1 cellular context compared by ENCODE assay signal in genomic region chr1:72282690-72283203, GRCh38.
TF ChIP-seq lines count a peak whose summit lies in the region.

No MANE protein-coding gene starts in this region.

TF ChIP-seq in HepG2, 621 proteins besides CTCF, POLR2A, EP300 and RAD21 (continued from another document):
- TF ChIP-seq ZBTB49 (CRISPR knock-in tag; IDR thresholded peaks at IDR 0.05; ENCODE audit: borderline replicate concordance) (no peak), ADNP (CRISPR knock-in tag; IDR thresholded peaks at IDR 0.05) (no peak), SRSF9 (IDR thresholded peaks at IDR 0.05; ENCODE audit: borderline replicate concordance, insufficient read depth, low read depth, low read length, poor library complexity, severe bottlenecking) (no peak), SCMH1 (CRISPR knock-in tag; IDR thresholded peaks at IDR 0.05; ENCODE audit: borderline replicate concordance) (no peak), ATRX (CRISPR knock-in tag; IDR thresholded peaks at IDR 0.05; ENCODE audit: borderline replicate concordance) (no peak), ZNF598 (CRISPR knock-in tag; IDR thresholded peaks at IDR 0.05; ENCODE audit: borderline replicate concordance) (no peak), HNRNPLL (IDR thresholded peaks at IDR 0.05; ENCODE audit: low read depth, low read length, poor library complexity, severe bottlenecking) (peak; percentile 89), FOXA3 (CRISPR knock-in tag; IDR thresholded peaks at IDR 0.05) (no peak), ZNF644 (CRISPR knock-in tag; IDR thresholded peaks at IDR 0.05; ENCODE audit: low read depth) (no peak), ZNF468 (CRISPR knock-in tag; IDR thresholded peaks at IDR 0.05) (no peak), ZNF547 (CRISPR knock-in tag; IDR thresholded peaks at IDR 0.05) (no peak), PRPF4 (IDR thresholded peaks at IDR 0.05; ENCODE audit: low read depth, low read length, poor library complexity, severe bottlenecking) (no peak), RBFOX2 (IDR thresholded peaks at IDR 0.05; ENCODE audit: low read depth, low read length) (0 out of 2 replicates have a peak, but pooled peaks have one; percentile 5), UBTF (CRISPR knock-in tag; IDR thresholded peaks at IDR 0.05) (peak; percentile 56; the same call in 1 of the 2 replicates), ZNF501 (CRISPR knock-in tag; IDR thresholded peaks at IDR 0.05) (no peak), ZNF839 (CRISPR knock-in tag; IDR thresholded peaks at IDR 0.05; ENCODE audit: borderline replicate concordance) (no peak), ZIK1 (CRISPR knock-in tag; IDR thresholded peaks at IDR 0.05; ENCODE audit: borderline replicate concordance, low read depth) (no peak), ZKSCAN1 (IDR thresholded peaks at IDR 0.05; ENCODE audit: low read length) (no peak), KMT2B (CRISPR knock-in tag; IDR thresholded peaks at IDR 0.05) (no peak), RNF2 (conservative IDR thresholded peaks at IDR 0.05; ENCODE audit: low read depth) (no peak), RFX1 (IDR thresholded peaks at IDR 0.05) (peak; percentile 48; the same call in 1 of the 2 replicates), NAIF1 (CRISPR knock-in tag; IDR thresholded peaks at IDR 0.05; ENCODE audit: borderline replicate concordance) (no peak)
- TF ChIP-seq, protein P1, sequence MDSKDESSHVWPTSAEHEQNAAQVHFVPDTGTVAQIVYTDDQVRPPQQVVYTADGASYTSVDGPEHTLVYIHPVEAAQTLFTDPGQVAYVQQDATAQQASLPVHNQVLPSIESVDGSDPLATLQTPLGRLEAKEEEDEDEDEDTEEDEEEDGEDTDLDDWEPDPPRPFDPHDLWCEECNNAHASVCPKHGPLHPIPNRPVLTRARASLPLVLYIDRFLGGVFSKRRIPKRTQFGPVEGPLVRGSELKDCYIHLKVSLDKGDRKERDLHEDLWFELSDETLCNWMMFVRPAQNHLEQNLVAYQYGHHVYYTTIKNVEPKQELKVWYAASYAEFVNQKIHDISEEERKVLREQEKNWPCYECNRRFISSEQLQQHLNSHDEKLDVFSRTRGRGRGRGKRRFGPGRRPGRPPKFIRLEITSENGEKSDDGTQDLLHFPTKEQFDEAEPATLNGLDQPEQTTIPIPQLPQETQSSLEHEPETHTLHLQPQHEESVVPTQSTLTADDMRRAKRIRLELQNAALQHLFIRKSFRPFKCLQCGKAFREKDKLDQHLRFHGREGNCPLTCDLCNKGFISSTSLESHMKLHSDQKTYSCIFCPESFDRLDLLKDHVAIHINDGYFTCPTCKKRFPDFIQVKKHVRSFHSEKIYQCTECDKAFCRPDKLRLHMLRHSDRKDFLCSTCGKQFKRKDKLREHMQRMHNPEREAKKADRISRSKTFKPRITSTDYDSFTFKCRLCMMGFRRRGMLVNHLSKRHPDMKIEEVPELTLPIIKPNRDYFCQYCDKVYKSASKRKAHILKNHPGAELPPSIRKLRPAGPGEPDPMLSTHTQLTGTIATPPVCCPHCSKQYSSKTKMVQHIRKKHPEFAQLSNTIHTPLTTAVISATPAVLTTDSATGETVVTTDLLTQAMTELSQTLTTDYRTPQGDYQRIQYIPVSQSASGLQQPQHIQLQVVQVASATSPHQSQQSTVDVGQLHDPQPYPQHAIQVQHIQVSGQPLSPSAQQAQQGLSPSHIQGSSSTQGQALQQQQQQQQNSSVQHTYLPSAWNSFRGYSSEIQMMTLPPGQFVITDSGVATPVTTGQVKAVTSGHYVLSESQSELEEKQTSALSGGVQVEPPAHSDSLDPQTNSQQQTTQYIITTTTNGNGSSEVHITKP (CRISPR knock-in tag; IDR thresholded peaks at IDR 0.05; ENCODE audit: low read depth) = no peak
